ENCODE assay signal across 8 cellular contexts in the genomic region with DNA sequence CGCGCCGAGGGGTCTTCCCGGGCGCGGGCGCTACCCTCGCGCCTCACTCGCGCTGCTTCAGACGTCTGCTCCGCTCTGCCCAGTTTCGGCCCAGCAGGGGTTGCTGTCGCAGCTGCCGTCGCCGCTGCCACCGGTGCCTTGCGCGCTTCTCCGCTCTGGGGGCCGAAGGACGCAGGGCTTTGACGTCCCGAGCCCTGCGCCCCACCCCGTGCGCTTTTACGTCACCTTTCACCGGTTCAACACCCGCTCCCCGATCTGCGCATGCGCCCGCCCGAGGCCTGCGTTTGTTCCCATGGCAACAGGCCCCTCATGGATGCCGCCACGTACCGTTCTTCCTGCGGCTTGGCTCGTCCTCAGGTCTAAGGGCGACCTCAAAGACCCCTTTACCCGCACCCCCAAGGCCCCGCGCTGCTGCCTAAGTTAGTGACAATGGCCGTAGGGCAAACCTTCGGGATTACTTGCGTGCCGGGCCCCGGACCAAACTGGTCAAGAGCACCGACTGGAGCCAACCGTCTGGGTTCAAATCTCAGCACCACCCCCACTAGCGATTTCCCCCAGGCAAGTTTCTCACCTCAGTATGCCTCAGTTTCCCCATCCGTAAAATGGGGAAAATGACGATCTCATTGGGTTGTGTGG.
DNase-seq lines count a peak whose midpoint lies in the region; FAIRE-seq and TF ChIP-seq lines count a peak whose summit lies in the region.

No MANE protein-coding gene starts in this region.

- H3K4me1 Mint-ChIP-seq in nephron progenitor cell: peaks cover 44% of the 10 kb centered on the region
- peaks cover 29% of the 10 kb centered on the region for H3K4me1 Mint-ChIP-seq in stimulated activated naive CD8-positive, alpha-beta T cell treated with anti-CD3 and anti-CD28 coated beads, Interleukin-15, Interleukin-2, amounts not matched to agents 100 ng/mL and 50 ng/mL, for 24 hours (ENCODE audit: low read depth)

- POLR2A ChIA-PET in RWPE1 (lab: Yijun Ruan, JAX; ENCODE audit: low non-redundant PET): no interaction called here

- H3K4me3 Mint-ChIP-seq in nephron progenitor cell: peak overlapping the region; percentile 86
- peak overlapping the region; percentile 89 for H3K4me3 Mint-ChIP-seq in stimulated activated naive CD8-positive, alpha-beta T cell treated with anti-CD3 and anti-CD28 coated beads, Interleukin-15, Interleukin-2, amounts not matched to agents 100 ng/mL and 50 ng/mL, for 24 hours

- H3K36me3 Mint-ChIP-seq in nephron progenitor cell (ENCODE audit: low read depth): no peaks in the 10 kb centered on the region
- H3K36me3 Mint-ChIP-seq in stimulated activated naive CD8-positive, alpha-beta T cell treated with anti-CD3 and anti-CD28 coated beads, Interleukin-15, Interleukin-2, amounts not matched to agents 100 ng/mL and 50 ng/mL, for 24 hours (ENCODE audit: low read depth): peaks cover 9% of the 10 kb centered on the region

- TF ChIP-seq CTCF in RWPE1 (conservative IDR thresholded peaks at IDR 0.05; ENCODE audit: low read depth): no peak
- no peak for TF ChIP-seq CTCF in nephron progenitor cell (IDR thresholded peaks at IDR 0.05)

- no peaks in the 10 kb centered on the region for H3K9me3 Mint-ChIP-seq in nephron progenitor cell
- no peaks in the 10 kb centered on the region for H3K9me3 Mint-ChIP-seq in stimulated activated naive CD8-positive, alpha-beta T cell treated with anti-CD3 and anti-CD28 coated beads, Interleukin-15, Interleukin-2, amounts not matched to agents 100 ng/mL and 50 ng/mL, for 24 hours

- peak overlapping the region; percentile 100 for H3K27ac ChIP-seq in RWPE1

- no peak for FAIRE-seq in H54 (lab: Jason Lieb, UNC)

- H3K27ac Mint-ChIP-seq in nephron progenitor cell: peak overlapping the region; percentile 83
- peak overlapping the region; percentile 97 for H3K27ac Mint-ChIP-seq in stimulated activated naive CD8-positive, alpha-beta T cell treated with anti-CD3 and anti-CD28 coated beads, Interleukin-15, Interleukin-2, amounts not matched to agents 100 ng/mL and 50 ng/mL, for 24 hours

- CTCF ChIA-PET in RWPE1 (lab: Yijun Ruan, JAX): no interaction called here

- DNase-seq in EL (peak; percentile 96), H54 (ENCODE audit: insufficient read length, low spot score) (peak; percentile 94), LoVo (ENCODE audit: low spot score) (peak; percentile 98), RWPE1 (ENCODE audit: low spot score) (peak; percentile 99), fibroblast of the conjunctiva (ENCODE audit: low read depth) (peak; percentile 94), nephron progenitor cell (peak; percentile 99)
- DNase-seq in activated effector memory CD4-positive, alpha-beta T cell treated with Interleukin-2 at 50 U/mL for 16 hours: peak; percentile 95

- H3K27me3 Mint-ChIP-seq in nephron progenitor cell (ENCODE audit: low read depth, poor library complexity): peaks cover 40% of the 10 kb centered on the region
- peaks cover 4% of the 10 kb centered on the region for H3K27me3 Mint-ChIP-seq in stimulated activated naive CD8-positive, alpha-beta T cell treated with anti-CD3 and anti-CD28 coated beads, Interleukin-15, Interleukin-2, amounts not matched to agents 100 ng/mL and 50 ng/mL, for 24 hours

- TF ChIP-seq POLR2A in H54 (IDR thresholded peaks at IDR 0.05; ENCODE audit: low read depth, low read length): peak; percentile 73

Comparison
In these comparisons a context has a peak if more than half of its experiments do, and no peak if none do; other contexts are left out.
1. Peak in every context shown above with its lines: DNase-seq and H3K27ac ChIP-seq.